Comparison of ENCODE assay signal across 14 cellular contexts in genomic region chr12:40248585-40249297, GRCh38. TPM values are rescaled to one million over a fixed set of nuclear protein-coding genes. Genes with fewer than 3 reads are reported as not detected.
DNase-seq lines count a peak whose midpoint lies in the region; ATAC-seq and TF ChIP-seq lines count a peak whose summit lies in the region.
"Had no signal": no experiment of that assay in that cellular context is flagged by ENCODE, and none has a peak within 500 bp of the region (broad histone marks: within the 10 kb centered on the region; RNA-seq: fewer than 3 reads in every experiment).

No MANE protein-coding gene starts in this region.

- TF ChIP-seq CTCF in epithelial cell of esophagus (IDR thresholded peaks at IDR 0.05; ENCODE audit: insufficient read depth, low read depth, low read length, missing control alignments) (no peak), lower leg skin (IDR thresholded peaks at IDR 0.05) (no peak), hepatocyte (IDR thresholded peaks at IDR 0.05; ENCODE audit: poor library complexity) (no peak)

- intact Hi-C loops in lower leg skin (cut with DNase I; ENCODE audit: low total_unique reads): no loop called here

- no peak overlapping the region for H2AFZ ChIP-seq in hepatocyte

- no peaks in the 10 kb centered on the region for H3K9me2 ChIP-seq in hepatocyte (replicated peaks; ENCODE audit: insufficient read depth)

- H3K79me2 ChIP-seq in hepatocyte: no peaks in the 10 kb centered on the region

- H3K4me3 ChIP-seq in epithelial cell of esophagus (ENCODE audit: low read length) (no peak overlapping the region), lower leg skin (ENCODE audit: low read depth, poor library complexity, severe bottlenecking) (no peak overlapping the region), hepatocyte (no peak overlapping the region)

- H3K27me3 ChIP-seq in hepatocyte: no peaks in the 10 kb centered on the region

- no peak overlapping the region for H3K4me2 ChIP-seq in hepatocyte

- no peaks in the 10 kb centered on the region for H3K9me3 ChIP-seq in hepatocyte (ENCODE audit: low read depth)

- 77 to 80% methylated on average over 4 of the region's 4 CpGs for WGBS in lower leg skin, 2 donors
- 84% methylated on average over 4 of the region's 4 CpGs for WGBS in hepatocyte (ENCODE audit: low lambda C conversion rate, missing lambda C conversion rate)

- no peak overlapping the region for H3K27ac ChIP-seq in hepatocyte

- H4K20me1 ChIP-seq in hepatocyte (ENCODE audit: insufficient read depth, poor library complexity, severe bottlenecking): no peaks in the 10 kb centered on the region

- H3K4me1 ChIP-seq in hepatocyte (ENCODE audit: insufficient read depth): no peaks in the 10 kb centered on the region

- TF ChIP-seq POLR2A in GM18505 (IDR thresholded peaks at IDR 0.05; ENCODE audit: borderline replicate concordance, extremely low read depth, insufficient read depth, insufficient read length) (no peak), lower leg skin (IDR thresholded peaks at IDR 0.05) (no peak)

- ATAC-seq in GM18505 (IDR thresholded peaks at IDR 0.05; ENCODE audit: unreplicated experiment): peak; percentile 69
- ATAC-seq in GM21619 (IDR thresholded peaks at IDR 0.05; ENCODE audit: unreplicated experiment): peak; percentile 71
- peak; percentile 69 for ATAC-seq in HG03432 (IDR thresholded peaks at IDR 0.05; ENCODE audit: unreplicated experiment)
- ATAC-seq: Right ventricle myocardium inferior had no signal

- DNase-seq in epithelial cell of esophagus (ENCODE audit: low read depth): peak; percentile 84
- no peak for DNase-seq in lower leg skin (ENCODE audit: low spot score in 2 of 2)
- no peak for DNase-seq in hepatocyte (ENCODE audit: low spot score)
- DNase-seq in activated naive CD4-positive, alpha-beta T cell (lab: John Stamatoyannopoulos, UW): no peak
- no peak for DNase-seq in NK-92 treated with Interleukin-12 subunit alpha and Interleukin-12 subunit beta, amount 100 ng/mL, for 24 hours (lab: John Stamatoyannopoulos, UW)
- DNase-seq: C1 segment of cervical spinal cord; islet precursor cell; nephron progenitor cell; stimulated activated naive CD4-positive, alpha-beta T cell had no signal

- H3K36me3 ChIP-seq in hepatocyte (replicated peaks; ENCODE audit: insufficient read depth, low read depth): no peaks in the 10 kb centered on the region

RNA-seq across cellular contexts. Expression of gene LRRK2, which starts 23.9 kb away (rescaled TPM):
- 10 to 100 TPM in 2 of 4 donors, 1 to 10 TPM in 2; 5.7 to 11.1 (median 9.5) TPM for total RNA-seq in lower leg skin
- total RNA-seq in hepatocyte: 2.4 and 4.9 TPM in 2 replicates
- 0.13 and 0.76 TPM in 2 replicates for polyA plus RNA-seq in hepatocyte
- total RNA-seq: HT-29 had no signal
